24 cellular contexts compared by ENCODE assay signal in the genomic region with DNA sequence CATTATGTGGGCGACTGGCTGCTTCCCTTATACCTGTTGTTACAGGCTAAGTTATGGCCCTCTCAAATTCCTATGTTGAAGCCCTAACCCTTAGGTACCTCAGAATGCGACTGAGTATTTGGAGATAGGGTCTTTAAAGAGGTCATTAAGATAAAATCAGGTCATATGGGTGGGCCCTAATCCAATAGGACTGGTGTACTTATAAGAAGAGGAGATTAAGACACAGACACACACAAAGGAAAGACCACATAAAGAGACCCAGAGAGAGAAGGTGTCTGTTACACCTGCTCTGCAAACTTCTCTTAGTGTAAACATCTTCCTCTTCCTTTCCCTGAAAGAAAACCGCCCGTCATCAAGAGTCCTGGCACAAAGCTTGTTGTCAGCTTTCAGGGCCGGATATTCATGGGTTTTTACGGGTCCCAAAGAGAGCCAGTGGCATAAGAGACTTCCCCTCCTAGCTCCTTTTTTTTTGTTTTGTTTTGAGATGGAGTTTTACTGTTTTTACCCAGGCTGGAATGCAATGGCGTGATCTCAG. TPM values are rescaled to one million over a fixed set of nuclear protein-coding genes. Genes with fewer than 3 reads are reported as not detected.
A peak's percentile ranks its signal among the peaks of the same experiment; 100 is the strongest.
DNase-seq lines count a peak whose midpoint lies in the region; ATAC-seq and TF ChIP-seq lines count a peak whose summit lies in the region.
"Had no signal": no experiment of that assay in that cellular context is flagged by ENCODE, and none has a peak within 500 bp of the region (broad histone marks: within the 10 kb centered on the region; RNA-seq: fewer than 3 reads in every experiment).

No MANE protein-coding gene starts in this region.

- TF ChIP-seq CTCF in CD8-positive, alpha-beta T cell (IDR thresholded peaks at IDR 0.05) = no peak
- no peak for TF ChIP-seq CTCF in activated CD8-positive, alpha-beta T cell treated with anti-CD3 and anti-CD28 coated beads for 36 hours (IDR thresholded peaks at IDR 0.05)

- peaks cover 85% of the 10 kb centered on the region for H3K4me1 ChIP-seq in CD8-positive, alpha-beta T cell (ENCODE audit: insufficient read depth, low read length)
- H3K4me1 ChIP-seq in naive thymus-derived CD4-positive, alpha-beta T cell (ENCODE audit: control insufficient read depth in 2 of 2, insufficient read depth in 2 of 2, low read length in 2 of 2) = peaks cover 6 to 19% of the 10 kb centered on the region in 2 donors

- peaks cover 43% of the 10 kb centered on the region for H3K36me3 Mint-ChIP-seq in activated naive CD4-positive, alpha-beta T cell treated with anti-CD3 and anti-CD28 coated beads, Interleukin-2, amount 10 ng/mL, durations not matched to agents 7 days and 5 days
- peaks cover 11 to 30% of the 10 kb centered on the region in 2 donors for H3K36me3 Mint-ChIP-seq in activated naive CD4-positive, alpha-beta T cell treated with anti-CD3 and anti-CD28 coated beads, Interleukin-2, amount 50 U/mL, for 72 hours
- H3K36me3 Mint-ChIP-seq in CD8-positive, alpha-beta T cell = peaks cover 45% of the 10 kb centered on the region
- H3K36me3 Mint-ChIP-seq in activated CD8-positive, alpha-beta T cell treated with anti-CD3 and anti-CD28 coated beads for 36 hours (ENCODE audit: low read depth) = peaks cover 67% of the 10 kb centered on the region
- peaks cover 3 to 21% (median 9%) of the 10 kb centered on the region in 5 donors for H3K36me3 Mint-ChIP-seq in naive thymus-derived CD4-positive, alpha-beta T cell

- no peak for DNase-seq in activated naive CD4-positive, alpha-beta T cell treated with anti-CD3 and anti-CD28 coated beads, Interleukin-2, amount 10 ng/mL, durations not matched to agents 7 days and 5 days
- DNase-seq in activated naive CD4-positive, alpha-beta T cell treated with anti-CD3 and anti-CD28 coated beads, Interleukin-2, amount 50 U/mL, for 72 hours (ENCODE audit: low spot score in 2 of 2) = no peak
- DNase-seq in CD8-positive, alpha-beta T cell = no peak
- no peak for DNase-seq in activated CD8-positive, alpha-beta T cell treated with anti-CD3 and anti-CD28 coated beads for 36 hours
- DNase-seq in naive thymus-derived CD4-positive, alpha-beta T cell = peak in 5 of 9 donors; percentile 16 to 56 (median 38)
- DNase-seq in activated CD4-positive, alpha-beta T cell treated with anti-CD3 and anti-CD28 coated beads for 4 hours = no peak
- DNase-seq in HCEC 1CT = no peak
- DNase-seq: 8988T, AML-193, DMS79, H9, NCI-H1048, NCI-H1417 treated with DMSO at 0.1 percent for 48 hours, NCI-H187, NCI-H2107, NCI-H510A treated with DMSO at 0.1 percent for 48 hours, NCI-H748 treated with DMSO at 0.1 percent for 48 hours, SHP77 treated with DMSO at 0.1 percent for 48 hours had no signal

- H3K4me3 Mint-ChIP-seq in activated naive CD4-positive, alpha-beta T cell treated with anti-CD3 and anti-CD28 coated beads, Interleukin-2, amount 10 ng/mL, durations not matched to agents 7 days and 5 days = no peak overlapping the region
- H3K4me3 Mint-ChIP-seq in CD8-positive, alpha-beta T cell = peak overlapping the region; percentile 48
- no peak overlapping the region for H3K4me3 Mint-ChIP-seq in activated CD8-positive, alpha-beta T cell treated with anti-CD3 and anti-CD28 coated beads for 36 hours
- peak overlapping the region in 5 of 10 donors; percentile 7 to 66 (median 31) for H3K4me3 Mint-ChIP-seq in naive thymus-derived CD4-positive, alpha-beta T cell
- H3K4me3 Mint-ChIP-seq: CD14-positive monocyte, H9 had no signal

- no peaks in the 10 kb centered on the region for H3K9me3 ChIP-seq in CD8-positive, alpha-beta T cell (ENCODE audit: low read length)
- H3K9me3 ChIP-seq in naive thymus-derived CD4-positive, alpha-beta T cell (ENCODE audit: control insufficient read depth in 2 of 3, low read length in 3 of 3) = no peaks in the 10 kb centered on the region

- H3K4me1 Mint-ChIP-seq in activated naive CD4-positive, alpha-beta T cell treated with anti-CD3 and anti-CD28 coated beads, Interleukin-2, amount 10 ng/mL, durations not matched to agents 7 days and 5 days = peaks cover 46% of the 10 kb centered on the region
- peaks cover 80% of the 10 kb centered on the region for H3K4me1 Mint-ChIP-seq in CD8-positive, alpha-beta T cell (ENCODE audit: low read depth)
- peaks cover 78% of the 10 kb centered on the region for H3K4me1 Mint-ChIP-seq in activated CD8-positive, alpha-beta T cell treated with anti-CD3 and anti-CD28 coated beads for 36 hours (ENCODE audit: low read depth)
- H3K4me1 Mint-ChIP-seq in naive thymus-derived CD4-positive, alpha-beta T cell = peaks cover 15 to 48% (median 35%) of the 10 kb centered on the region in 7 donors

- intact Hi-C loops in CD8-positive, alpha-beta T cell (cut with DNase I, micrococcal nuclease) = no loop called here
- intact Hi-C loops in activated CD8-positive, alpha-beta T cell treated with anti-CD3 and anti-CD28 coated beads for 36 hours (cut with micrococcal nuclease) = loop anchor here (5.0 kb wide), 1 partner anchor 114 kb away; no protein-coding TSS in a partner anchor
- intact Hi-C loops in naive thymus-derived CD4-positive, alpha-beta T cell (cut with micrococcal nuclease) = loop anchor here in 1 of 2 donors (5.0 kb wide), 1 partner anchor 154 kb away; the partner anchor contains the start of gene ZNF124

- peak overlapping the region; percentile 38 for H3K27ac ChIP-seq in CD8-positive, alpha-beta T cell (ENCODE audit: low read depth, low read length)
- no peak overlapping the region for H3K27ac ChIP-seq in naive thymus-derived CD4-positive, alpha-beta T cell (ENCODE audit: low read depth, low read length)
- H3K27ac ChIP-seq: HL-60, KMS-11, RWPE1, SK-N-MC had no signal

- CTCF ChIA-PET in activated naive CD4-positive, alpha-beta T cell treated with anti-CD3 and anti-CD28 coated beads, Interleukin-2, amount 10 ng/mL, durations not matched to agents 7 days and 5 days (lab: Charles Lee) = no interaction called here
- CTCF ChIA-PET in CD8-positive, alpha-beta T cell (lab: Charles Lee) = interaction anchor here (0.6 to 1.1 kb wide), 4 partner anchors 9 to 356 kb away, joined by 3 to 4 read pairs (median 3); no protein-coding TSS in a partner anchor
- CTCF ChIA-PET in activated CD8-positive, alpha-beta T cell treated with anti-CD3 and anti-CD28 coated beads for 36 hours (lab: Charles Lee) = no interaction called here
- CTCF ChIA-PET in naive thymus-derived CD4-positive, alpha-beta T cell (lab: Charles Lee) = no interaction called here

- H3K27ac Mint-ChIP-seq in activated naive CD4-positive, alpha-beta T cell treated with anti-CD3 and anti-CD28 coated beads, Interleukin-2, amount 10 ng/mL, durations not matched to agents 7 days and 5 days = peak overlapping the region; percentile 74
- H3K27ac Mint-ChIP-seq in activated naive CD4-positive, alpha-beta T cell treated with anti-CD3 and anti-CD28 coated beads, Interleukin-2, amount 50 U/mL, for 72 hours = no peak overlapping the region
- peak overlapping the region; percentile 89 for H3K27ac Mint-ChIP-seq in CD8-positive, alpha-beta T cell
- H3K27ac Mint-ChIP-seq in activated CD8-positive, alpha-beta T cell treated with anti-CD3 and anti-CD28 coated beads for 36 hours = peak overlapping the region; percentile 74
- H3K27ac Mint-ChIP-seq in naive thymus-derived CD4-positive, alpha-beta T cell = peak overlapping the region in 8 of 9 donors; percentile 33 to 94 (median 70)
- H3K27ac Mint-ChIP-seq: CD14-positive monocyte, H9 had no signal

- H3K9me3 Mint-ChIP-seq in activated naive CD4-positive, alpha-beta T cell treated with anti-CD3 and anti-CD28 coated beads, Interleukin-2, amount 10 ng/mL, durations not matched to agents 7 days and 5 days = no peaks in the 10 kb centered on the region
- no peaks in the 10 kb centered on the region for H3K9me3 Mint-ChIP-seq in activated naive CD4-positive, alpha-beta T cell treated with anti-CD3 and anti-CD28 coated beads, Interleukin-2, amount 50 U/mL, for 72 hours
- H3K9me3 Mint-ChIP-seq in CD8-positive, alpha-beta T cell = no peaks in the 10 kb centered on the region
- no peaks in the 10 kb centered on the region for H3K9me3 Mint-ChIP-seq in activated CD8-positive, alpha-beta T cell treated with anti-CD3 and anti-CD28 coated beads for 36 hours
- no peaks in the 10 kb centered on the region for H3K9me3 Mint-ChIP-seq in naive thymus-derived CD4-positive, alpha-beta T cell
- H3K9me3 Mint-ChIP-seq: CD14-positive monocyte, H9 had no signal

- POLR2A ChIA-PET in CD8-positive, alpha-beta T cell (lab: Charles Lee) = interaction anchor here (1.0 to 1.6 kb wide), 3 partner anchors 8 to 15 kb away, joined by 3 to 5 read pairs (median 4); no protein-coding TSS in a partner anchor
- POLR2A ChIA-PET in activated CD8-positive, alpha-beta T cell treated with anti-CD3 and anti-CD28 coated beads for 36 hours (lab: Charles Lee) = interaction anchor here (2.4 kb wide), 1 partner anchor 9 kb away, joined by 7 read pairs; no protein-coding TSS in a partner anchor
- POLR2A ChIA-PET in naive thymus-derived CD4-positive, alpha-beta T cell (lab: Charles Lee) = interaction anchor here (0.7 to 1.0 kb wide), 3 partner anchors 10 to 423 kb away, joined by 3 to 9 read pairs (median 3); no protein-coding TSS in a partner anchor

- H3K27me3 Mint-ChIP-seq in activated naive CD4-positive, alpha-beta T cell treated with anti-CD3 and anti-CD28 coated beads, Interleukin-2, amount 10 ng/mL, durations not matched to agents 7 days and 5 days = no peaks in the 10 kb centered on the region
- H3K27me3 Mint-ChIP-seq in CD8-positive, alpha-beta T cell (ENCODE audit: low read depth) = no peaks in the 10 kb centered on the region
- no peaks in the 10 kb centered on the region for H3K27me3 Mint-ChIP-seq in activated CD8-positive, alpha-beta T cell treated with anti-CD3 and anti-CD28 coated beads for 36 hours
- H3K27me3 Mint-ChIP-seq in naive thymus-derived CD4-positive, alpha-beta T cell = no peaks in the 10 kb centered on the region

- peaks cover 4% of the 10 kb centered on the region for H3K36me3 ChIP-seq in CD8-positive, alpha-beta T cell (ENCODE audit: insufficient read depth, low read length)
- peaks cover 0 to 6% (median 0%) of the 10 kb centered on the region in 3 experiments for H3K36me3 ChIP-seq in naive thymus-derived CD4-positive, alpha-beta T cell (ENCODE audit: control insufficient read depth in 2 of 3, insufficient read depth in 3 of 3, low read length in 3 of 3)

- ATAC-seq in activated naive CD4-positive, alpha-beta T cell treated with anti-CD3 and anti-CD28 coated beads, Interleukin-2, amount 50 U/mL, for 72 hours = no peak
- peak; percentile 15 for ATAC-seq in CD8-positive, alpha-beta T cell
- no peak for ATAC-seq in activated CD8-positive, alpha-beta T cell treated with anti-CD3 and anti-CD28 coated beads for 36 hours
- ATAC-seq in naive thymus-derived CD4-positive, alpha-beta T cell = no peak
- no peak for ATAC-seq in GM21717 (IDR thresholded peaks at IDR 0.05; ENCODE audit: unreplicated experiment)

- H3K4me3 ChIP-seq in CD8-positive, alpha-beta T cell (ENCODE audit: low read depth, low read length) = no peak overlapping the region
- no peak overlapping the region for H3K4me3 ChIP-seq in naive thymus-derived CD4-positive, alpha-beta T cell (ENCODE audit: low read length)
- H3K4me3 ChIP-seq: SK-N-MC had no signal

- no peaks in the 10 kb centered on the region for H3K27me3 ChIP-seq in CD8-positive, alpha-beta T cell (ENCODE audit: insufficient read depth, low read length)
- no peaks in the 10 kb centered on the region for H3K27me3 ChIP-seq in naive thymus-derived CD4-positive, alpha-beta T cell (ENCODE audit: control insufficient read depth in 2 of 2, insufficient read depth in 2 of 2, low read length in 2 of 2)

RNA-seq across cellular contexts. Expression of gene ZNF496, which starts 5.0 kb away (rescaled TPM):
- total RNA-seq in activated naive CD4-positive, alpha-beta T cell treated with anti-CD3 and anti-CD28 coated beads, Interleukin-2, amount 50 U/mL, for 72 hours = 10 to 100 TPM in 1 of 2 donors, 1 to 10 TPM in 1; 4.8 to 14.5 TPM
- 10 to 100 TPM; 43.4 to 47.2 TPM for total RNA-seq in CD8-positive, alpha-beta T cell
- 10 to 100 TPM; 27.5 to 28.0 TPM for total RNA-seq in activated CD8-positive, alpha-beta T cell treated with anti-CD3 and anti-CD28 coated beads for 36 hours
- 10 to 100 TPM in 3 of 5 experiments, 1 to 10 TPM in 2; 9.5 to 25.1 (median 17.3) TPM for total RNA-seq in naive thymus-derived CD4-positive, alpha-beta T cell
- 10 to 100 TPM in 1 of 2 donors, 1 to 10 TPM in 1; 9.2 to 10.5 TPM for polyA plus RNA-seq in naive thymus-derived CD4-positive, alpha-beta T cell

Comparison
In these comparisons a context has a peak if more than half of its experiments do, and no peak if none do; other contexts are left out.
1. H3K27ac Mint-ChIP-seq: peak in activated naive CD4-positive, alpha-beta T cell treated with anti-CD3 and anti-CD28 coated beads, Interleukin-2, amount 10 ng/mL, durations not matched to agents 7 days and 5 days (single experiment), CD8-positive, alpha-beta T cell (single experiment), activated CD8-positive, alpha-beta T cell treated with anti-CD3 and anti-CD28 coated beads for 36 hours (single experiment) and naive thymus-derived CD4-positive, alpha-beta T cell (8 of 9); none in activated naive CD4-positive, alpha-beta T cell treated with anti-CD3 and anti-CD28 coated beads, Interleukin-2, amount 50 U/mL, for 72 hours (0 of 2).
2. DNase-seq: peak in naive thymus-derived CD4-positive, alpha-beta T cell (5 of 9); none in activated naive CD4-positive, alpha-beta T cell treated with anti-CD3 and anti-CD28 coated beads, Interleukin-2, amount 10 ng/mL, durations not matched to agents 7 days and 5 days (single experiment), activated naive CD4-positive, alpha-beta T cell treated with anti-CD3 and anti-CD28 coated beads, Interleukin-2, amount 50 U/mL, for 72 hours (0 of 2), CD8-positive, alpha-beta T cell (0 of 7), activated CD8-positive, alpha-beta T cell treated with anti-CD3 and anti-CD28 coated beads for 36 hours (single experiment), activated CD4-positive, alpha-beta T cell treated with anti-CD3 and anti-CD28 coated beads for 4 hours (0 of 2) and HCEC 1CT (single experiment).